1 cellular context compared by ENCODE assay signal in the genomic region with DNA sequence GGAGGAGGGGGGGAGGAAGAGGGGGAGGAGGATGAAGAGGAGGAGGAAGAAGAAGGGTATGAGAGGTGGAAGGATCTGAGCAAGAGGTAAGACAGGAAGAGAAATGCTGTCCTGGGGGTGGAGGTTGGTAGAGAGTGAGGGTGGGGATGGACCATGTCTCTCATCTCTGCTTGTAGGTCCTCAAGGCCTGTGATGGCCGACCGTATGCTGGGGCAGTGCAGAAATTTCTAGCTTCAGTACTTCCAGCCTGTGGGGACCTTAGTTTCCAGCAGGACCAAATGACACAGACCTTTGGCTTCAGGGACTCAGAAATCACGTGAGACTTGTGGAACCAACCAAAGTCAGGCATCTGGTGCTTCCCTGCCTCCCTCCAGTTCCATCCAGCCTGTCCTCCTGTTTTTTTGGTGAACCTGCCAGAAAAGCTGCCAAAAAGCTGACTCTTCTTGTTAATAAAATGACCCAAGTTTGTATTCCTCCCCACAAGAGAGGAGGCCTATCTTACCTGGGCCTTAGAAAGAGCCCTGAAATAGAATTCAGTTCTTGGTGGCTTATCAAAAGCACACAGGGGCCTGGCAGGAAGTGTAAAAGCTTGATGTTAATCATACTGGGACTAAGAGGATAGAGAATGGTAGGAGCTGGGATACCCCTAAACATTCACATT.
TF ChIP-seq lines count a peak whose summit lies in the region.

No MANE protein-coding gene starts in this region.

TF ChIP-seq in K562, 482 proteins besides CTCF, POLR2A, EP300 and RAD21 (continued from another document and continues in another):
- TF ChIP-seq HOXB6 (CRISPR knock-in tag; IDR thresholded peaks at IDR 0.05; ENCODE audit: borderline replicate concordance) (no peak), ETS2 (tag; IDR thresholded peaks at IDR 0.05; ENCODE audit: borderline replicate concordance, poor library complexity, severe bottlenecking) (no peak), HDAC2 (IDR thresholded peaks at IDR 0.05) (no peak), PRPF4 (IDR thresholded peaks at IDR 0.05; ENCODE audit: insufficient read depth, low read depth, low read length, poor library complexity, severe bottlenecking) (no peak), SIRT6 (IDR thresholded peaks at IDR 0.05; ENCODE audit: low read depth, low read length) (no peak), RHOXF2B (CRISPR knock-in tag; conservative IDR thresholded peaks at IDR 0.05) (no peak), TOE1 (IDR thresholded peaks at IDR 0.05; ENCODE audit: borderline replicate concordance) (peak; percentile 71), TOE1 (CRISPR knock-in tag; IDR thresholded peaks at IDR 0.05; ENCODE audit: borderline replicate concordance, low read depth) (no peak), IRF2 (CRISPR knock-in tag; IDR thresholded peaks at IDR 0.05) (no peak), SMARCE1 (IDR thresholded peaks at IDR 0.05) (peak; percentile 33), ELF2 (CRISPR knock-in tag; IDR thresholded peaks at IDR 0.05) (no peak), HNRNPUL1 (IDR thresholded peaks at IDR 0.05; ENCODE audit: low read length) (no peak), NCOR1 (IDR thresholded peaks at IDR 0.05) (peak; percentile 37), E2F3 (CRISPR knock-in tag; IDR thresholded peaks at IDR 0.05) (no peak), MEF2A (IDR thresholded peaks at IDR 0.05; ENCODE audit: control insufficient read depth, low read depth, low read length) (peak; percentile 77), RCOR1 (IDR thresholded peaks at IDR 0.05; ENCODE audit: borderline replicate concordance in 1 of 2, low read depth in 2 of 2, low read length in 2 of 2) (peak in 1 of 2 experiments; percentile 17; a peak in 1 of 4 replicates), SREBF1 (IDR thresholded peaks at IDR 0.05; ENCODE audit: borderline replicate concordance, low read depth, low read length) (no peak), FOXK1 (CRISPR knock-in tag; IDR thresholded peaks at IDR 0.05; ENCODE audit: borderline replicate concordance) (no peak), CBX3 (IDR thresholded peaks at IDR 0.05; ENCODE audit: borderline replicate concordance in 1 of 2, low read length in 2 of 2) (peak in 1 of 2 experiments; percentile 15; a peak in 1 of 3 replicates), TGIF2 (CRISPR knock-in tag; IDR thresholded peaks at IDR 0.05) (no peak), ZFX (CRISPR knock-in tag; IDR thresholded peaks at IDR 0.05) (peak; percentile 59), KLF13 (tag; IDR thresholded peaks at IDR 0.05; ENCODE audit: borderline replicate concordance, low read depth) (no peak), TBL1XR1 (IDR thresholded peaks at IDR 0.05; ENCODE audit: low read length in 2 of 2) (no peak), SMARCA4 (IDR thresholded peaks at IDR 0.05) (peak; percentile 79), ZC3H11A (IDR thresholded peaks at IDR 0.05; ENCODE audit: low read depth, low read length) (no peak), PTBP1 (IDR thresholded peaks at IDR 0.05; ENCODE audit: low read depth, low read length) (no peak), ZNF146 (CRISPR knock-in tag; IDR thresholded peaks at IDR 0.05; ENCODE audit: unreplicated experiment) (no peak), ZNF699 (CRISPR knock-in tag; IDR thresholded peaks at IDR 0.05; ENCODE audit: insufficient replicate concordance) (no peak), RB1 (IDR thresholded peaks at IDR 0.05; ENCODE audit: low read depth) (no peak), C11orf30 (IDR thresholded peaks at IDR 0.05; ENCODE audit: low read depth) (peak; percentile 75), EZH2 (IDR thresholded peaks at IDR 0.05; ENCODE audit: borderline replicate concordance, low read depth, low read length) (no peak), SIX5 (IDR thresholded peaks at IDR 0.05; ENCODE audit: borderline replicate concordance in 1 of 2, insufficient read depth in 1 of 2, low read depth in 1 of 2, low read length in 2 of 2) (no peak), TAF1 (IDR thresholded peaks at IDR 0.05; ENCODE audit: control insufficient read depth, extremely low read depth, insufficient read depth, low read length, severe bottlenecking) (no peak), ZNF79 (CRISPR knock-in tag; IDR thresholded peaks at IDR 0.05; ENCODE audit: low read depth) (no peak)
- TF ChIP-seq, protein P1, sequence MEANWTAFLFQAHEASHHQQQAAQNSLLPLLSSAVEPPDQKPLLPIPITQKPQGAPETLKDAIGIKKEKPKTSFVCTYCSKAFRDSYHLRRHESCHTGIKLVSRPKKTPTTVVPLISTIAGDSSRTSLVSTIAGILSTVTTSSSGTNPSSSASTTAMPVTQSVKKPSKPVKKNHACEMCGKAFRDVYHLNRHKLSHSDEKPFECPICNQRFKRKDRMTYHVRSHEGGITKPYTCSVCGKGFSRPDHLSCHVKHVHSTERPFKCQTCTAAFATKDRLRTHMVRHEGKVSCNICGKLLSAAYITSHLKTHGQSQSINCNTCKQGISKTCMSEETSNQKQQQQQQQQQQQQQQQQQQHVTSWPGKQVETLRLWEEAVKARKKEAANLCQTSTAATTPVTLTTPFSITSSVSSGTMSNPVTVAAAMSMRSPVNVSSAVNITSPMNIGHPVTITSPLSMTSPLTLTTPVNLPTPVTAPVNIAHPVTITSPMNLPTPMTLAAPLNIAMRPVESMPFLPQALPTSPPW (CRISPR knock-in tag; IDR thresholded peaks at IDR 0.05) = peak; percentile 74
- TF ChIP-seq, protein P2, sequence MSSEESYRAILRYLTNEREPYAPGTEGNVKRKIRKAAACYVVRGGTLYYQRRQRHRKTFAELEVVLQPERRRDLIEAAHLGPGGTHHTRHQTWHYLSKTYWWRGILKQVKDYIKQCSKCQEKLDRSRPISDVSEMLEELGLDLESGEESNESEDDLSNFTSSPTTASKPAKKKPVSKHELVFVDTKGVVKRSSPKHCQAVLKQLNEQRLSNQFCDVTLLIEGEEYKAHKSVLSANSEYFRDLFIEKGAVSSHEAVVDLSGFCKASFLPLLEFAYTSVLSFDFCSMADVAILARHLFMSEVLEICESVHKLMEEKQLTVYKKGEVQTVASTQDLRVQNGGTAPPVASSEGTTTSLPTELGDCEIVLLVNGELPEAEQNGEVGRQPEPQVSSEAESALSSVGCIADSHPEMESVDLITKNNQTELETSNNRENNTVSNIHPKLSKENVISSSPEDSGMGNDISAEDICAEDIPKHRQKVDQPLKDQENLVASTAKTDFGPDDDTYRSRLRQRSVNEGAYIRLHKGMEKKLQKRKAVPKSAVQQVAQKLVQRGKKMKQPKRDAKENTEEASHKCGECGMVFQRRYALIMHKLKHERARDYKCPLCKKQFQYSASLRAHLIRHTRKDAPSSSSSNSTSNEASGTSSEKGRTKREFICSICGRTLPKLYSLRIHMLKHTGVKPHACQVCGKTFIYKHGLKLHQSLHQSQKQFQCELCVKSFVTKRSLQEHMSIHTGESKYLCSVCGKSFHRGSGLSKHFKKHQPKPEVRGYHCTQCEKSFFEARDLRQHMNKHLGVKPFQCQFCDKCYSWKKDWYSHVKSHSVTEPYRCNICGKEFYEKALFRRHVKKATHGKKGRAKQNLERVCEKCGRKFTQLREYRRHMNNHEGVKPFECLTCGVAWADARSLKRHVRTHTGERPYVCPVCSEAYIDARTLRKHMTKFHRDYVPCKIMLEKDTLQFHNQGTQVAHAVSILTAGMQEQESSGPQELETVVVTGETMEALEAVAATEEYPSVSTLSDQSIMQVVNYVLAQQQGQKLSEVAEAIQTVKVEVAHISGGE (CRISPR knock-in tag; IDR thresholded peaks at IDR 0.05) = peak in 1 of 3 experiments; percentile 62; a peak in 1 of 6 replicates
- TF ChIP-seq, protein P3, sequence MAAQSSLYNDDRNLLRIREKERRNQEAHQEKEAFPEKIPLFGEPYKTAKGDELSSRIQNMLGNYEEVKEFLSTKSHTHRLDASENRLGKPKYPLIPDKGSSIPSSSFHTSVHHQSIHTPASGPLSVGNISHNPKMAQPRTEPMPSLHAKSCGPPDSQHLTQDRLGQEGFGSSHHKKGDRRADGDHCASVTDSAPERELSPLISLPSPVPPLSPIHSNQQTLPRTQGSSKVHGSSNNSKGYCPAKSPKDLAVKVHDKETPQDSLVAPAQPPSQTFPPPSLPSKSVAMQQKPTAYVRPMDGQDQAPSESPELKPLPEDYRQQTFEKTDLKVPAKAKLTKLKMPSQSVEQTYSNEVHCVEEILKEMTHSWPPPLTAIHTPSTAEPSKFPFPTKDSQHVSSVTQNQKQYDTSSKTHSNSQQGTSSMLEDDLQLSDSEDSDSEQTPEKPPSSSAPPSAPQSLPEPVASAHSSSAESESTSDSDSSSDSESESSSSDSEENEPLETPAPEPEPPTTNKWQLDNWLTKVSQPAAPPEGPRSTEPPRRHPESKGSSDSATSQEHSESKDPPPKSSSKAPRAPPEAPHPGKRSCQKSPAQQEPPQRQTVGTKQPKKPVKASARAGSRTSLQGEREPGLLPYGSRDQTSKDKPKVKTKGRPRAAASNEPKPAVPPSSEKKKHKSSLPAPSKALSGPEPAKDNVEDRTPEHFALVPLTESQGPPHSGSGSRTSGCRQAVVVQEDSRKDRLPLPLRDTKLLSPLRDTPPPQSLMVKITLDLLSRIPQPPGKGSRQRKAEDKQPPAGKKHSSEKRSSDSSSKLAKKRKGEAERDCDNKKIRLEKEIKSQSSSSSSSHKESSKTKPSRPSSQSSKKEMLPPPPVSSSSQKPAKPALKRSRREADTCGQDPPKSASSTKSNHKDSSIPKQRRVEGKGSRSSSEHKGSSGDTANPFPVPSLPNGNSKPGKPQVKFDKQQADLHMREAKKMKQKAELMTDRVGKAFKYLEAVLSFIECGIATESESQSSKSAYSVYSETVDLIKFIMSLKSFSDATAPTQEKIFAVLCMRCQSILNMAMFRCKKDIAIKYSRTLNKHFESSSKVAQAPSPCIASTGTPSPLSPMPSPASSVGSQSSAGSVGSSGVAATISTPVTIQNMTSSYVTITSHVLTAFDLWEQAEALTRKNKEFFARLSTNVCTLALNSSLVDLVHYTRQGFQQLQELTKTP (IDR thresholded peaks at IDR 0.05; ENCODE audit: low read depth in 1 of 2, partially characterized antibody in 2 of 2) = no peak
- TF ChIP-seq, protein P4, sequence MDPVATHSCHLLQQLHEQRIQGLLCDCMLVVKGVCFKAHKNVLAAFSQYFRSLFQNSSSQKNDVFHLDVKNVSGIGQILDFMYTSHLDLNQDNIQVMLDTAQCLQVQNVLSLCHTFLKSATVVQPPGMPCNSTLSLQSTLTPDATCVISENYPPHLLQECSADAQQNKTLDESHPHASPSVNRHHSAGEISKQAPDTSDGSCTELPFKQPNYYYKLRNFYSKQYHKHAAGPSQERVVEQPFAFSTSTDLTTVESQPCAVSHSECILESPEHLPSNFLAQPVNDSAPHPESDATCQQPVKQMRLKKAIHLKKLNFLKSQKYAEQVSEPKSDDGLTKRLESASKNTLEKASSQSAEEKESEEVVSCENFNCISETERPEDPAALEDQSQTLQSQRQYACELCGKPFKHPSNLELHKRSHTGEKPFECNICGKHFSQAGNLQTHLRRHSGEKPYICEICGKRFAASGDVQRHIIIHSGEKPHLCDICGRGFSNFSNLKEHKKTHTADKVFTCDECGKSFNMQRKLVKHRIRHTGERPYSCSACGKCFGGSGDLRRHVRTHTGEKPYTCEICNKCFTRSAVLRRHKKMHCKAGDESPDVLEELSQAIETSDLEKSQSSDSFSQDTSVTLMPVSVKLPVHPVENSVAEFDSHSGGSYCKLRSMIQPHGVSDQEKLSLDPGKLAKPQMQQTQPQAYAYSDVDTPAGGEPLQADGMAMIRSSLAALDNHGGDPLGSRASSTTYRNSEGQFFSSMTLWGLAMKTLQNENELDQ (CRISPR knock-in tag; IDR thresholded peaks at IDR 0.05; ENCODE audit: borderline replicate concordance) = no peak
- TF ChIP-seq, protein P5, sequence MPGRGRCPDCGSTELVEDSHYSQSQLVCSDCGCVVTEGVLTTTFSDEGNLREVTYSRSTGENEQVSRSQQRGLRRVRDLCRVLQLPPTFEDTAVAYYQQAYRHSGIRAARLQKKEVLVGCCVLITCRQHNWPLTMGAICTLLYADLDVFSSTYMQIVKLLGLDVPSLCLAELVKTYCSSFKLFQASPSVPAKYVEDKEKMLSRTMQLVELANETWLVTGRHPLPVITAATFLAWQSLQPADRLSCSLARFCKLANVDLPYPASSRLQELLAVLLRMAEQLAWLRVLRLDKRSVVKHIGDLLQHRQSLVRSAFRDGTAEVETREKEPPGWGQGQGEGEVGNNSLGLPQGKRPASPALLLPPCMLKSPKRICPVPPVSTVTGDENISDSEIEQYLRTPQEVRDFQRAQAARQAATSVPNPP (IDR thresholded peaks at IDR 0.05; ENCODE audit: borderline replicate concordance, insufficient read depth, insufficient read length) = no peak
- TF ChIP-seq, protein P6, sequence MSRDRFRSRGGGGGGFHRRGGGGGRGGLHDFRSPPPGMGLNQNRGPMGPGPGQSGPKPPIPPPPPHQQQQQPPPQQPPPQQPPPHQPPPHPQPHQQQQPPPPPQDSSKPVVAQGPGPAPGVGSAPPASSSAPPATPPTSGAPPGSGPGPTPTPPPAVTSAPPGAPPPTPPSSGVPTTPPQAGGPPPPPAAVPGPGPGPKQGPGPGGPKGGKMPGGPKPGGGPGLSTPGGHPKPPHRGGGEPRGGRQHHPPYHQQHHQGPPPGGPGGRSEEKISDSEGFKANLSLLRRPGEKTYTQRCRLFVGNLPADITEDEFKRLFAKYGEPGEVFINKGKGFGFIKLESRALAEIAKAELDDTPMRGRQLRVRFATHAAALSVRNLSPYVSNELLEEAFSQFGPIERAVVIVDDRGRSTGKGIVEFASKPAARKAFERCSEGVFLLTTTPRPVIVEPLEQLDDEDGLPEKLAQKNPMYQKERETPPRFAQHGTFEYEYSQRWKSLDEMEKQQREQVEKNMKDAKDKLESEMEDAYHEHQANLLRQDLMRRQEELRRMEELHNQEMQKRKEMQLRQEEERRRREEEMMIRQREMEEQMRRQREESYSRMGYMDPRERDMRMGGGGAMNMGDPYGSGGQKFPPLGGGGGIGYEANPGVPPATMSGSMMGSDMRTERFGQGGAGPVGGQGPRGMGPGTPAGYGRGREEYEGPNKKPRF (IDR thresholded peaks at IDR 0.05; ENCODE audit: low read depth, low read length) = no peak
- TF ChIP-seq, protein P7, sequence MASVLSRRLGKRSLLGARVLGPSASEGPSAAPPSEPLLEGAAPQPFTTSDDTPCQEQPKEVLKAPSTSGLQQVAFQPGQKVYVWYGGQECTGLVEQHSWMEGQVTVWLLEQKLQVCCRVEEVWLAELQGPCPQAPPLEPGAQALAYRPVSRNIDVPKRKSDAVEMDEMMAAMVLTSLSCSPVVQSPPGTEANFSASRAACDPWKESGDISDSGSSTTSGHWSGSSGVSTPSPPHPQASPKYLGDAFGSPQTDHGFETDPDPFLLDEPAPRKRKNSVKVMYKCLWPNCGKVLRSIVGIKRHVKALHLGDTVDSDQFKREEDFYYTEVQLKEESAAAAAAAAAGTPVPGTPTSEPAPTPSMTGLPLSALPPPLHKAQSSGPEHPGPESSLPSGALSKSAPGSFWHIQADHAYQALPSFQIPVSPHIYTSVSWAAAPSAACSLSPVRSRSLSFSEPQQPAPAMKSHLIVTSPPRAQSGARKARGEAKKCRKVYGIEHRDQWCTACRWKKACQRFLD (CRISPR knock-in tag; IDR thresholded peaks at IDR 0.05) = 0 out of 2 replicates have a peak, but pooled peaks have one; percentile 65
- TF ChIP-seq, protein P8, sequence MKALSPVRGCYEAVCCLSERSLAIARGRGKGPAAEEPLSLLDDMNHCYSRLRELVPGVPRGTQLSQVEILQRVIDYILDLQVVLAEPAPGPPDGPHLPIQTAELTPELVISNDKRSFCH (CRISPR knock-in tag; IDR thresholded peaks at IDR 0.05) = no peak
- TF ChIP-seq, protein P8 (tag; IDR thresholded peaks at IDR 0.05) = peak; percentile 30; the same call in 1 of the 2 replicates
- TF ChIP-seq, protein P9, sequence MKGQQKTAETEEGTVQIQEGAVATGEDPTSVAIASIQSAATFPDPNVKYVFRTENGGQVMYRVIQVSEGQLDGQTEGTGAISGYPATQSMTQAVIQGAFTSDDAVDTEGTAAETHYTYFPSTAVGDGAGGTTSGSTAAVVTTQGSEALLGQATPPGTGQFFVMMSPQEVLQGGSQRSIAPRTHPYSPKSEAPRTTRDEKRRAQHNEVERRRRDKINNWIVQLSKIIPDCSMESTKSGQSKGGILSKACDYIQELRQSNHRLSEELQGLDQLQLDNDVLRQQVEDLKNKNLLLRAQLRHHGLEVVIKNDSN (CRISPR knock-in tag; IDR thresholded peaks at IDR 0.05) = peak; percentile 57; the same call in 1 of the 2 replicates
